In genomic region chr15:25901841-25902610, GRCh38 we compare ENCODE assay signal across 16 cellular contexts.
"Had no signal": no experiment of that assay in that cellular context is flagged by ENCODE, and none has a peak within 500 bp of the region (broad histone marks: within the 10 kb centered on the region; RNA-seq: fewer than 3 reads in every experiment).

No MANE protein-coding gene starts in this region.

- DNase-seq: activated CD4-positive, alpha-beta T cell treated with anti-CD3 and anti-CD28 coated beads, Interleukin-2, amount 50 U/mL, for 48 hours; activated effector memory CD4-positive, alpha-beta T cell treated with Interleukin-2 at 50 U/mL for 16 hours; activated T-cell treated with anti-CD3 and anti-CD28 coated beads, Interleukin-2, amount 50 U/mL, for 4 hours; effector memory CD4-positive, alpha-beta T cell; head of caudate nucleus; naive B cell; stimulated activated CD4-positive, alpha-beta T cell treated with anti-CD3 and anti-CD28 coated beads, Interleukin-4, amount 100 ng/mL, for 4 hours; stimulated activated CD8-positive, alpha-beta memory T cell treated with anti-CD3 and anti-CD28 coated beads, Interleukin-4, amount 100 ng/mL, for 48 hours; stimulated activated naive CD4-positive, alpha-beta T cell treated with Interleukin-2 at 50 U/mL for 16 hours; T-helper 17 cell; WERI-Rb-1 had no signal

- H3K4me3 ChIP-seq: lung, right atrium auricular region, smooth muscle cell, suprapubic skin, upper lobe of left lung had no signal

- H3K36me3 ChIP-seq: right atrium auricular region, suprapubic skin, upper lobe of left lung, WERI-Rb-1 had no signal

- H3K9me3 ChIP-seq: right atrium auricular region, suprapubic skin, upper lobe of left lung had no signal

- H3K27me3 ChIP-seq: right atrium auricular region, suprapubic skin, upper lobe of left lung had no signal

- H3K27ac ChIP-seq: right atrium auricular region, suprapubic skin, WERI-Rb-1 had no signal
